In genomic region chr11:28268925-28269324, GRCh38 we compare ENCODE assay signal across 37 cellular contexts.
"Had no signal": no experiment of that assay in that cellular context is flagged by ENCODE, and none has a peak within 500 bp of the region (broad histone marks: within the 10 kb centered on the region; RNA-seq: fewer than 3 reads in every experiment).

No MANE protein-coding gene starts in this region.

- H3K4me3 Mint-ChIP-seq: activated B cell treated with CpG ODN at 0.5 μM for 24 hours; activated CD4-positive, alpha-beta memory T cell treated with anti-CD3 and anti-CD28 coated beads for 36 hours; activated CD4-positive, alpha-beta T cell treated with anti-CD3 and anti-CD28 coated beads, Interleukin-2, amount 10 ng/mL, durations not matched to agents 24 days and 14 days; activated CD8-positive, alpha-beta T cell treated with anti-CD3 and anti-CD28 coated beads for 36 hours; activated naive CD4-positive, alpha-beta T cell treated with anti-CD3 and anti-CD28 coated beads for 36 hours; activated naive CD8-positive, alpha-beta T cell treated with anti-CD3 and anti-CD28 coated beads for 36 hours; activated T-cell treated with anti-CD3 and anti-CD28 coated beads, Interleukin-2, amount 50 U/mL, for 4 hours; activated T-cell treated with anti-CD3 and anti-CD28 coated beads, Interleukin-2, amount 50 U/mL, for 72 hours; activated T-helper 1 cell treated with anti-CD3 and anti-CD28 coated beads, Interleukin-12 subunit alpha, Interleukin-12 subunit beta, Interleukin-2, Interleukin-4 antibody, amounts not matched to agents 30 ng/mL and 10 ng/mL and 1 ng/mL, durations not matched to agents 14 hours and 24 hours and 36 hours; activated T-helper 17 cell treated with anti-CD3 and anti-CD28 coated beads, Interleukin-2, amount 50 U/mL, for 72 hours; T-helper 1 cell treated with Interleukin-12 subunit alpha and Interleukin-12 subunit beta and Interleukin-4 antibody, amounts not matched to agents 30 μg/mL and 1 μg/mL, for 36 hours; T-helper 2 cell treated with Interferon-gamma antibody and Interleukin-4, amounts not matched to agents 5 μg/mL and 100 μg/mL, for 36 hours had no signal

- H3K4me1 ChIP-seq: adrenal gland, body of pancreas, breast epithelium had no signal

- H3K27me3 ChIP-seq: adrenal gland, body of pancreas, brain microvascular endothelial cell, breast epithelium had no signal

- H3K27ac ChIP-seq: adrenal gland, body of pancreas, brain microvascular endothelial cell, breast epithelium, VCaP had no signal

- H3K27ac Mint-ChIP-seq: activated B cell treated with CpG ODN at 0.5 μM for 24 hours; activated CD4-positive, alpha-beta memory T cell treated with anti-CD3 and anti-CD28 coated beads for 36 hours; activated CD4-positive, alpha-beta T cell treated with anti-CD3 and anti-CD28 coated beads, Interleukin-2, amount 10 ng/mL, durations not matched to agents 24 days and 14 days; activated CD8-positive, alpha-beta T cell treated with anti-CD3 and anti-CD28 coated beads for 36 hours; activated naive CD4-positive, alpha-beta T cell treated with anti-CD3 and anti-CD28 coated beads for 36 hours; activated naive CD4-positive, alpha-beta T cell treated with anti-CD3 and anti-CD28 coated beads, Interleukin-2, amount 50 U/mL, for 72 hours; activated naive CD8-positive, alpha-beta T cell treated with anti-CD3 and anti-CD28 coated beads for 36 hours; activated T-cell treated with anti-CD3 and anti-CD28 coated beads, Interleukin-2, amount 50 U/mL, for 72 hours; activated T-helper 1 cell treated with anti-CD3 and anti-CD28 coated beads, Interleukin-12 subunit alpha, Interleukin-12 subunit beta, Interleukin-2, Interleukin-4 antibody, amounts not matched to agents 30 ng/mL and 10 ng/mL and 1 ng/mL, durations not matched to agents 14 hours and 24 hours and 36 hours; activated T-helper 17 cell treated with anti-CD3 and anti-CD28 coated beads, Interleukin-2, amount 50 U/mL, for 72 hours; T-helper 1 cell treated with Interleukin-12 subunit alpha and Interleukin-12 subunit beta and Interleukin-4 antibody, amounts not matched to agents 30 μg/mL and 1 μg/mL, for 36 hours; T-helper 2 cell treated with Interferon-gamma antibody and Interleukin-4, amounts not matched to agents 5 μg/mL and 100 μg/mL, for 36 hours had no signal

- H3K9me3 ChIP-seq: adrenal gland, body of pancreas, breast epithelium had no signal

- FAIRE-seq: astrocyte, TTC549 had no signal

- H3K4me1 Mint-ChIP-seq: activated B cell treated with CpG ODN at 0.5 μM for 24 hours; activated CD4-positive, alpha-beta T cell treated with anti-CD3 and anti-CD28 coated beads, Interleukin-2, amount 10 ng/mL, durations not matched to agents 24 days and 14 days; activated naive CD8-positive, alpha-beta T cell treated with anti-CD3 and anti-CD28 coated beads for 36 hours; activated T-helper 17 cell treated with anti-CD3 and anti-CD28 coated beads, Interleukin-2, amount 50 U/mL, for 72 hours had no signal

- DNase-seq: activated B cell treated with CpG ODN at 0.5 μM for 24 hours; activated CD4-positive, alpha-beta memory T cell treated with anti-CD3 and anti-CD28 coated beads for 36 hours; activated CD4-positive, alpha-beta T cell treated with anti-CD3 and anti-CD28 coated beads for 4 hours; activated CD4-positive, alpha-beta T cell treated with anti-CD3 and anti-CD28 coated beads, Interleukin-2, amount 10 ng/mL, durations not matched to agents 24 days and 14 days; activated CD4-positive, alpha-beta T cell treated with anti-CD3 and anti-CD28 coated beads, Interleukin-2, amount 50 U/mL, for 1 hour; activated CD4-positive, alpha-beta T cell treated with anti-CD3 and anti-CD28 coated beads, Interleukin-2, amount 50 U/mL, for 4 hours; activated CD4-positive, CD25-positive, alpha-beta regulatory T cell treated with anti-CD3 and anti-CD28 coated beads, Interleukin-2, amount 50 U/mL, for 72 hours; activated CD8-positive, alpha-beta memory T cell treated with anti-CD3 and anti-CD28 coated beads, Interleukin-2, amount 50 U/mL, for 4 hours; activated CD8-positive, alpha-beta T cell treated with anti-CD3 and anti-CD28 coated beads for 36 hours; activated effector memory CD4-positive, alpha-beta T cell treated with anti-CD3 and anti-CD28 coated beads, Interleukin-2, amount 50 U/mL, for 16 hours; activated gamma-delta T cell treated with Interleukin-2 at 50 U/mL for 16 hours; activated naive CD4-positive, alpha-beta T cell; activated naive CD4-positive, alpha-beta T cell treated with anti-CD3 and anti-CD28 coated beads for 36 hours; activated naive CD4-positive, alpha-beta T cell treated with anti-CD3 and anti-CD28 coated beads, Interleukin-2, amount 50 U/mL, for 16 hours; activated naive CD8-positive, alpha-beta T cell treated with anti-CD3 and anti-CD28 coated beads for 36 hours; activated T-cell treated with anti-CD3 and anti-CD28 coated beads for 4 hours; activated T-cell treated with anti-CD3 and anti-CD28 coated beads, Interleukin-2, amount 50 U/mL, for 1 hour; activated T-cell treated with anti-CD3 and anti-CD28 coated beads, Interleukin-2, amount 50 U/mL, for 4 hours; activated T-cell treated with anti-CD3 and anti-CD28 coated beads, Interleukin-2, amount 50 U/mL, for 72 hours; adrenal gland; amniotic stem cell; aorta; body of pancreas; brain microvascular endothelial cell; central memory CD4-positive, alpha-beta T cell; cerebellar nuclear complex; T-helper 2 cell; T-helper 9 cell had no signal

- ATAC-seq: activated CD8-positive, alpha-beta T cell treated with anti-CD3 and anti-CD28 coated beads for 36 hours; activated naive CD4-positive, alpha-beta T cell treated with anti-CD3 and anti-CD28 coated beads, Interleukin-2, amount 50 U/mL, for 72 hours; activated T-cell treated with anti-CD3 and anti-CD28 coated beads, Interleukin-2, amount 50 U/mL, for 4 hours; activated T-cell treated with anti-CD3 and anti-CD28 coated beads, Interleukin-2, amount 50 U/mL, for 72 hours; activated T-helper 17 cell treated with anti-CD3 and anti-CD28 coated beads, Interleukin-2, amount 50 U/mL, for 72 hours; body of pancreas had no signal

- H3K27me3 Mint-ChIP-seq: activated B cell treated with CpG ODN at 0.5 μM for 24 hours; activated CD4-positive, alpha-beta memory T cell treated with anti-CD3 and anti-CD28 coated beads for 36 hours; activated CD4-positive, alpha-beta T cell treated with anti-CD3 and anti-CD28 coated beads, Interleukin-2, amount 10 ng/mL, durations not matched to agents 24 days and 14 days; activated CD8-positive, alpha-beta T cell treated with anti-CD3 and anti-CD28 coated beads for 36 hours; activated naive CD8-positive, alpha-beta T cell treated with anti-CD3 and anti-CD28 coated beads for 36 hours; activated T-helper 17 cell treated with anti-CD3 and anti-CD28 coated beads, Interleukin-2, amount 50 U/mL, for 72 hours had no signal

- H3K4me3 ChIP-seq: adrenal gland, body of pancreas, breast epithelium had no signal

- H3K36me3 ChIP-seq: adrenal gland, brain microvascular endothelial cell, breast epithelium had no signal
